Comparison of ENCODE assay signal across 21 cellular contexts in the genomic region with DNA sequence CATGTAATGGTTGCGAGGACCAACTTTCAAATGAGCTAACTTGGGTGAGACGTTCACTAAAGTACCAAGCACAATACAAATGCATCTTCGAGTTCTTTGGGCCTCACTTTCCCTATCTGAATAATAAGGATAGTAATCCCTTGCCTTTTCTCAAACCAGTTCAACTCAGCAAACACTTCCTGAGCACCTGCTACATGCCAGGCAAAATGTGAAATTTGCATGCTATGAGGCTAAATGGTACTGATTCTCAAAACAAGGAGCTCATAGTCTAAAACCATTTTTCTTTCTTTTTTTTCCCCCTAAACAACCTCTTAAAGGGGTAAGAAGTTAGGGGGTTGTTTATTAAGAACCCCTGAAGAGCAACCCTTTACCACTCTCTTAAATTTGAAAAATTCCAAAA.
"Had no signal": no experiment of that assay in that cellular context is flagged by ENCODE, and none has a peak within 500 bp of the region (broad histone marks: within the 10 kb centered on the region; RNA-seq: fewer than 3 reads in every experiment).

No MANE protein-coding gene starts in this region.

- H3K4me1 Mint-ChIP-seq: activated naive CD4-positive, alpha-beta T cell treated with anti-CD3 and anti-CD28 coated beads, Interleukin-2, amount 10 ng/mL, durations not matched to agents 7 days and 5 days; endodermal cell; naive thymus-derived CD4-positive, alpha-beta T cell; neural progenitor cell had no signal

- FAIRE-seq: bronchial epithelial cell had no signal

- DNase-seq: activated CD4-positive, alpha-beta memory T cell treated with anti-CD3 and anti-CD28 coated beads, Interleukin-2, amount 10 ng/mL, durations not matched to agents 7 days and 5 days; activated CD4-positive, alpha-beta T cell treated with anti-CD3 and anti-CD28 coated beads for 48 hours; activated CD8-positive, alpha-beta memory T cell treated with anti-CD3 and anti-CD28 coated beads, Interleukin-2, amount 10 ng/mL, durations not matched to agents 7 days and 5 days; activated effector memory CD4-positive, alpha-beta T cell treated with anti-CD3 and anti-CD28 coated beads, Interleukin-2, amount 50 U/mL, for 16 hours; activated naive CD4-positive, alpha-beta T cell treated with anti-CD3 and anti-CD28 coated beads, Interleukin-2, amount 10 ng/mL, durations not matched to agents 7 days and 5 days; activated T-cell treated with anti-CD3 and anti-CD28 coated beads for 4 hours; amygdala; cerebellar nuclear complex; endodermal cell; esophagus squamous epithelium; gastrocnemius medialis; head of caudate nucleus; hypothalamus; left ventricle myocardium inferior; naive thymus-derived CD4-positive, alpha-beta T cell; stimulated activated CD4-positive, alpha-beta T cell treated with anti-CD3 and anti-CD28 coated beads, Interleukin-4, amount 100 ng/mL, for 24 hours; stimulated activated naive CD4-positive, alpha-beta T cell treated with Interleukin-2 at 50 U/mL for 16 hours had no signal

- H3K4me3 Mint-ChIP-seq: activated CD4-positive, alpha-beta memory T cell treated with anti-CD3 and anti-CD28 coated beads, Interleukin-2, amount 10 ng/mL, durations not matched to agents 7 days and 5 days; activated CD8-positive, alpha-beta memory T cell treated with anti-CD3 and anti-CD28 coated beads, Interleukin-2, amount 10 ng/mL, durations not matched to agents 7 days and 5 days; activated naive CD4-positive, alpha-beta T cell treated with anti-CD3 and anti-CD28 coated beads, Interleukin-2, amount 10 ng/mL, durations not matched to agents 7 days and 5 days; endodermal cell; naive thymus-derived CD4-positive, alpha-beta T cell; neural progenitor cell had no signal

- H3K27me3 Mint-ChIP-seq: activated CD4-positive, alpha-beta memory T cell treated with anti-CD3 and anti-CD28 coated beads, Interleukin-2, amount 10 ng/mL, durations not matched to agents 7 days and 5 days; activated CD8-positive, alpha-beta memory T cell treated with anti-CD3 and anti-CD28 coated beads, Interleukin-2, amount 10 ng/mL, durations not matched to agents 7 days and 5 days; activated naive CD4-positive, alpha-beta T cell treated with anti-CD3 and anti-CD28 coated beads, Interleukin-2, amount 10 ng/mL, durations not matched to agents 7 days and 5 days; naive thymus-derived CD4-positive, alpha-beta T cell had no signal

- H3K4me3 ChIP-seq: coronary artery, esophagus squamous epithelium, gastrocnemius medialis, left ventricle myocardium inferior, neural progenitor cell, prostate gland had no signal

- H3K36me3 Mint-ChIP-seq: activated CD8-positive, alpha-beta memory T cell treated with anti-CD3 and anti-CD28 coated beads, Interleukin-2, amount 10 ng/mL, durations not matched to agents 7 days and 5 days; activated naive CD4-positive, alpha-beta T cell treated with anti-CD3 and anti-CD28 coated beads, Interleukin-2, amount 10 ng/mL, durations not matched to agents 7 days and 5 days had no signal

- H3K27ac Mint-ChIP-seq: activated CD4-positive, alpha-beta memory T cell treated with anti-CD3 and anti-CD28 coated beads, Interleukin-2, amount 10 ng/mL, durations not matched to agents 7 days and 5 days; activated CD8-positive, alpha-beta memory T cell treated with anti-CD3 and anti-CD28 coated beads, Interleukin-2, amount 10 ng/mL, durations not matched to agents 7 days and 5 days; activated naive CD4-positive, alpha-beta T cell treated with anti-CD3 and anti-CD28 coated beads, Interleukin-2, amount 10 ng/mL, durations not matched to agents 7 days and 5 days; endodermal cell; naive thymus-derived CD4-positive, alpha-beta T cell; neural progenitor cell had no signal

- H3K9me3 Mint-ChIP-seq: activated CD4-positive, alpha-beta memory T cell treated with anti-CD3 and anti-CD28 coated beads, Interleukin-2, amount 10 ng/mL, durations not matched to agents 7 days and 5 days; activated naive CD4-positive, alpha-beta T cell treated with anti-CD3 and anti-CD28 coated beads, Interleukin-2, amount 10 ng/mL, durations not matched to agents 7 days and 5 days; endodermal cell; naive thymus-derived CD4-positive, alpha-beta T cell; neural progenitor cell had no signal
